Comparison of ENCODE assay signal across 1 cellular context in genomic region chrX:1453951-1454785, GRCh38.
TF ChIP-seq lines count a peak whose summit lies in the region.

No MANE protein-coding gene starts in this region.

TF ChIP-seq in HepG2, 621 proteins besides CTCF, POLR2A, EP300 and RAD21 (continued from another document and continues in another):
- TF ChIP-seq STAT6 (CRISPR knock-in tag; IDR thresholded peaks at IDR 0.05; ENCODE audit: borderline replicate concordance) (no peak), MAFG (CRISPR knock-in tag; IDR thresholded peaks at IDR 0.05) (no peak), ZBTB7A (CRISPR knock-in tag; IDR thresholded peaks at IDR 0.05) (peak; percentile 80; the same call in 1 of the 2 replicates), ZNF552 (CRISPR knock-in tag; IDR thresholded peaks at IDR 0.05; ENCODE audit: borderline replicate concordance) (no peak), ZZZ3 (CRISPR knock-in tag; IDR thresholded peaks at IDR 0.05; ENCODE audit: borderline replicate concordance) (no peak), NBN (conservative IDR thresholded peaks at IDR 0.05) (no peak), RBM39 (IDR thresholded peaks at IDR 0.05; ENCODE audit: low read depth, low read length, poor library complexity, severe bottlenecking) (no peak), THAP11 (CRISPR knock-in tag; IDR thresholded peaks at IDR 0.05) (0 out of 2 replicates have a peak, but pooled peaks have one; percentile 29), ZNF484 (CRISPR knock-in tag; IDR thresholded peaks at IDR 0.05; ENCODE audit: borderline replicate concordance, low read depth) (no peak), EED (CRISPR knock-in tag; IDR thresholded peaks at IDR 0.05) (no peak), ZNF33B (CRISPR knock-in tag; IDR thresholded peaks at IDR 0.05) (no peak), NAIF1 (CRISPR knock-in tag; IDR thresholded peaks at IDR 0.05; ENCODE audit: borderline replicate concordance) (no peak), CBX5 (CRISPR knock-in tag; IDR thresholded peaks at IDR 0.05; ENCODE audit: borderline replicate concordance) (no peak), ZNF234 (CRISPR knock-in tag; conservative IDR thresholded peaks at IDR 0.05) (no peak), CSRNP1 (CRISPR knock-in tag; IDR thresholded peaks at IDR 0.05) (no peak), KDM2A (CRISPR knock-in tag; IDR thresholded peaks at IDR 0.05; ENCODE audit: borderline replicate concordance, low read depth) (peak; percentile 73), ZNF232 (CRISPR knock-in tag; IDR thresholded peaks at IDR 0.05; ENCODE audit: borderline replicate concordance) (no peak), POLR2AphosphoS2 (IDR thresholded peaks at IDR 0.05; ENCODE audit: low read depth, low read length) (no peak), SETDB1 (CRISPR knock-in tag; IDR thresholded peaks at IDR 0.05; ENCODE audit: borderline replicate concordance) (no peak), PRDM10 (CRISPR knock-in tag; IDR thresholded peaks at IDR 0.05; ENCODE audit: low read depth) (no peak), POLR2AphosphoS5 (IDR thresholded peaks at IDR 0.05; ENCODE audit: low read depth, low read length) (no peak), CREM (IDR thresholded peaks at IDR 0.05) (no peak), CREM (CRISPR knock-in tag; IDR thresholded peaks at IDR 0.05) (no peak), GTF2F1 (IDR thresholded peaks at IDR 0.05; ENCODE audit: low read length) (no peak), ZEB1 (IDR thresholded peaks at IDR 0.05; ENCODE audit: insufficient replicate concordance, low read depth) (no peak), ZNF83 (CRISPR knock-in tag; IDR thresholded peaks at IDR 0.05; ENCODE audit: borderline replicate concordance) (no peak), GATA4 (IDR thresholded peaks at IDR 0.05; ENCODE audit: borderline replicate concordance, low read depth) (no peak), ARNTL (CRISPR knock-in tag; IDR thresholded peaks at IDR 0.05) (no peak), ZNF615 (CRISPR knock-in tag; IDR thresholded peaks at IDR 0.05; ENCODE audit: borderline replicate concordance) (no peak), TBX3 (IDR thresholded peaks at IDR 0.05; ENCODE audit: borderline replicate concordance) (no peak), ZNF678 (CRISPR knock-in tag; IDR thresholded peaks at IDR 0.05) (no peak), RNF2 (conservative IDR thresholded peaks at IDR 0.05; ENCODE audit: low read depth) (no peak), TGIF2 (CRISPR knock-in tag; IDR thresholded peaks at IDR 0.05) (no peak), ZNF773 (CRISPR knock-in tag; IDR thresholded peaks at IDR 0.05; ENCODE audit: borderline replicate concordance) (no peak), RFXAP (CRISPR knock-in tag; IDR thresholded peaks at IDR 0.05; ENCODE audit: borderline replicate concordance) (no peak), BRD4 (CRISPR knock-in tag; IDR thresholded peaks at IDR 0.05) (no peak), ZNF331 (CRISPR knock-in tag; IDR thresholded peaks at IDR 0.05) (no peak), ZBTB1 (CRISPR knock-in tag; IDR thresholded peaks at IDR 0.05; ENCODE audit: borderline replicate concordance) (no peak), ZNF124 (CRISPR knock-in tag; IDR thresholded peaks at IDR 0.05) (no peak), FOXM1 (CRISPR knock-in tag; IDR thresholded peaks at IDR 0.05) (no peak), ZC3H4 (CRISPR knock-in tag; IDR thresholded peaks at IDR 0.05; ENCODE audit: borderline replicate concordance) (no peak), ZNF501 (CRISPR knock-in tag; IDR thresholded peaks at IDR 0.05) (no peak), ZNF460 (CRISPR knock-in tag; IDR thresholded peaks at IDR 0.05; ENCODE audit: borderline replicate concordance) (no peak), RFX3 (CRISPR knock-in tag; IDR thresholded peaks at IDR 0.05) (no peak), ZNF503 (CRISPR knock-in tag; IDR thresholded peaks at IDR 0.05) (no peak), ATF7 (IDR thresholded peaks at IDR 0.05) (no peak), ATF7 (CRISPR knock-in tag; IDR thresholded peaks at IDR 0.05) (no peak), ZFP1 (CRISPR knock-in tag; IDR thresholded peaks at IDR 0.05) (no peak)
- TF ChIP-seq, protein P1, sequence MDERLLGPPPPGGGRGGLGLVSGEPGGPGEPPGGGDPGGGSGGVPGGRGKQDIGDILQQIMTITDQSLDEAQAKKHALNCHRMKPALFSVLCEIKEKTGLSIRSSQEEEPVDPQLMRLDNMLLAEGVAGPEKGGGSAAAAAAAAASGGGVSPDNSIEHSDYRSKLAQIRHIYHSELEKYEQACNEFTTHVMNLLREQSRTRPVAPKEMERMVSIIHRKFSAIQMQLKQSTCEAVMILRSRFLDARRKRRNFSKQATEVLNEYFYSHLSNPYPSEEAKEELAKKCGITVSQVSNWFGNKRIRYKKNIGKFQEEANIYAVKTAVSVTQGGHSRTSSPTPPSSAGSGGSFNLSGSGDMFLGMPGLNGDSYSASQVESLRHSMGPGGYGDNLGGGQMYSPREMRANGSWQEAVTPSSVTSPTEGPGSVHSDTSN (CRISPR knock-in tag; IDR thresholded peaks at IDR 0.05) = no peak
- TF ChIP-seq, protein P2, sequence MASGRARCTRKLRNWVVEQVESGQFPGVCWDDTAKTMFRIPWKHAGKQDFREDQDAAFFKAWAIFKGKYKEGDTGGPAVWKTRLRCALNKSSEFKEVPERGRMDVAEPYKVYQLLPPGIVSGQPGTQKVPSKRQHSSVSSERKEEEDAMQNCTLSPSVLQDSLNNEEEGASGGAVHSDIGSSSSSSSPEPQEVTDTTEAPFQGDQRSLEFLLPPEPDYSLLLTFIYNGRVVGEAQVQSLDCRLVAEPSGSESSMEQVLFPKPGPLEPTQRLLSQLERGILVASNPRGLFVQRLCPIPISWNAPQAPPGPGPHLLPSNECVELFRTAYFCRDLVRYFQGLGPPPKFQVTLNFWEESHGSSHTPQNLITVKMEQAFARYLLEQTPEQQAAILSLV (CRISPR knock-in tag; IDR thresholded peaks at IDR 0.05; ENCODE audit: borderline replicate concordance) = no peak
- TF ChIP-seq, protein P3, sequence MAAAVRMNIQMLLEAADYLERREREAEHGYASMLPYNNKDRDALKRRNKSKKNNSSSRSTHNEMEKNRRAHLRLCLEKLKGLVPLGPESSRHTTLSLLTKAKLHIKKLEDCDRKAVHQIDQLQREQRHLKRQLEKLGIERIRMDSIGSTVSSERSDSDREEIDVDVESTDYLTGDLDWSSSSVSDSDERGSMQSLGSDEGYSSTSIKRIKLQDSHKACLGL (CRISPR knock-in tag; IDR thresholded peaks at IDR 0.05) = no peak
- TF ChIP-seq, protein P4, sequence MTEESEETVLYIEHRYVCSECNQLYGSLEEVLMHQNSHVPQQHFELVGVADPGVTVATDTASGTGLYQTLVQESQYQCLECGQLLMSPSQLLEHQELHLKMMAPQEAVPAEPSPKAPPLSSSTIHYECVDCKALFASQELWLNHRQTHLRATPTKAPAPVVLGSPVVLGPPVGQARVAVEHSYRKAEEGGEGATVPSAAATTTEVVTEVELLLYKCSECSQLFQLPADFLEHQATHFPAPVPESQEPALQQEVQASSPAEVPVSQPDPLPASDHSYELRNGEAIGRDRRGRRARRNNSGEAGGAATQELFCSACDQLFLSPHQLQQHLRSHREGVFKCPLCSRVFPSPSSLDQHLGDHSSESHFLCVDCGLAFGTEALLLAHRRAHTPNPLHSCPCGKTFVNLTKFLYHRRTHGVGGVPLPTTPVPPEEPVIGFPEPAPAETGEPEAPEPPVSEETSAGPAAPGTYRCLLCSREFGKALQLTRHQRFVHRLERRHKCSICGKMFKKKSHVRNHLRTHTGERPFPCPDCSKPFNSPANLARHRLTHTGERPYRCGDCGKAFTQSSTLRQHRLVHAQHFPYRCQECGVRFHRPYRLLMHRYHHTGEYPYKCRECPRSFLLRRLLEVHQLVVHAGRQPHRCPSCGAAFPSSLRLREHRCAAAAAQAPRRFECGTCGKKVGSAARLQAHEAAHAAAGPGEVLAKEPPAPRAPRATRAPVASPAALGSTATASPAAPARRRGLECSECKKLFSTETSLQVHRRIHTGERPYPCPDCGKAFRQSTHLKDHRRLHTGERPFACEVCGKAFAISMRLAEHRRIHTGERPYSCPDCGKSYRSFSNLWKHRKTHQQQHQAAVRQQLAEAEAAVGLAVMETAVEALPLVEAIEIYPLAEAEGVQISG (CRISPR knock-in tag; IDR thresholded peaks at IDR 0.05) = no peak
- TF ChIP-seq, protein P5, sequence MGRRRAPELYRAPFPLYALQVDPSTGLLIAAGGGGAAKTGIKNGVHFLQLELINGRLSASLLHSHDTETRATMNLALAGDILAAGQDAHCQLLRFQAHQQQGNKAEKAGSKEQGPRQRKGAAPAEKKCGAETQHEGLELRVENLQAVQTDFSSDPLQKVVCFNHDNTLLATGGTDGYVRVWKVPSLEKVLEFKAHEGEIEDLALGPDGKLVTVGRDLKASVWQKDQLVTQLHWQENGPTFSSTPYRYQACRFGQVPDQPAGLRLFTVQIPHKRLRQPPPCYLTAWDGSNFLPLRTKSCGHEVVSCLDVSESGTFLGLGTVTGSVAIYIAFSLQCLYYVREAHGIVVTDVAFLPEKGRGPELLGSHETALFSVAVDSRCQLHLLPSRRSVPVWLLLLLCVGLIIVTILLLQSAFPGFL (CRISPR knock-in tag; IDR thresholded peaks at IDR 0.05) = no peak
- TF ChIP-seq, protein P6, sequence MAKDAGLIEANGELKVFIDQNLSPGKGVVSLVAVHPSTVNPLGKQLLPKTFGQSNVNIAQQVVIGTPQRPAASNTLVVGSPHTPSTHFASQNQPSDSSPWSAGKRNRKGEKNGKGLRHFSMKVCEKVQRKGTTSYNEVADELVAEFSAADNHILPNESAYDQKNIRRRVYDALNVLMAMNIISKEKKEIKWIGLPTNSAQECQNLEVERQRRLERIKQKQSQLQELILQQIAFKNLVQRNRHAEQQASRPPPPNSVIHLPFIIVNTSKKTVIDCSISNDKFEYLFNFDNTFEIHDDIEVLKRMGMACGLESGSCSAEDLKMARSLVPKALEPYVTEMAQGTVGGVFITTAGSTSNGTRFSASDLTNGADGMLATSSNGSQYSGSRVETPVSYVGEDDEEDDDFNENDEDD (CRISPR knock-in tag; IDR thresholded peaks at IDR 0.05; ENCODE audit: borderline replicate concordance) = no peak
